ENCODE assay signal across 10 cellular contexts in genomic region chr2:201432551-201433388, GRCh38. TPM values are rescaled to one million over a fixed set of nuclear protein-coding genes. Genes with fewer than 3 reads are reported as not detected.
A peak's percentile ranks its signal among the peaks of the same experiment; 100 is the strongest.
DNase-seq lines count a peak whose midpoint lies in the region; ATAC-seq and TF ChIP-seq lines count a peak whose summit lies in the region.
"Had no signal": no experiment of that assay in that cellular context is flagged by ENCODE, and none has a peak within 500 bp of the region (broad histone marks: within the 10 kb centered on the region; RNA-seq: fewer than 3 reads in every experiment).

No MANE protein-coding gene starts in this region.

- TF ChIP-seq CTCF in tibial nerve (IDR thresholded peaks at IDR 0.05) = no peak

- peak overlapping the region; percentile 88 for H3K27ac Mint-ChIP-seq in activated CD8-positive, alpha-beta memory T cell treated with anti-CD3 and anti-CD28 coated beads, Interleukin-2, amount 10 ng/mL, durations not matched to agents 7 days and 5 days

- TF ChIP-seq POLR2A in tibial nerve (IDR thresholded peaks at IDR 0.05) = no peak

- H3K4me1 Mint-ChIP-seq in activated CD8-positive, alpha-beta memory T cell treated with anti-CD3 and anti-CD28 coated beads, Interleukin-2, amount 10 ng/mL, durations not matched to agents 7 days and 5 days = peaks cover 28% of the 10 kb centered on the region

- 41 to 45% methylated on average over 5 of the region's 5 CpGs for WGBS in tibial nerve, 2 donors

- H3K4me3 ChIP-seq in adipocyte (ENCODE audit: low read length) (peak overlapping the region; percentile 18), tibial nerve (no peak overlapping the region)

- CTCF ChIA-PET in activated CD8-positive, alpha-beta memory T cell treated with anti-CD3 and anti-CD28 coated beads, Interleukin-2, amount 10 ng/mL, durations not matched to agents 7 days and 5 days (lab: Charles Lee) = interaction anchor here (1.0 to 1.4 kb wide), 3 partner anchors 14 to 18 kb away, joined by 3 to 4 read pairs (median 4); partner anchors contain the start of genes STRADB and TRAK2

- H3K4me1 ChIP-seq in adipocyte (ENCODE audit: control insufficient read depth, insufficient read depth, low read length) (peaks cover 25% of the 10 kb centered on the region), tibial nerve (peaks cover 0 to 28% (median 11%) of the 10 kb centered on the region in 4 donors)

- no peak for DNase-seq in activated CD8-positive, alpha-beta memory T cell treated with anti-CD3 and anti-CD28 coated beads, Interleukin-2, amount 10 ng/mL, durations not matched to agents 7 days and 5 days
- DNase-seq in activated CD8-positive, alpha-beta memory T cell treated with anti-CD3 and anti-CD28 coated beads, Interleukin-2, amount 50 U/mL, for 48 hours = no peak
- DNase-seq in adipocyte (ENCODE audit: low read depth) (peak; percentile 77), hepatic stellate cell (ENCODE audit: low spot score) (peak; percentile 30), tibial nerve (ENCODE audit: low spot score in 2 of 2) (no peak), pons (ENCODE audit: low spot score) (no peak), ecto neural progenitor cell (ENCODE audit: low spot score) (no peak)
- DNase-seq: stimulated activated CD4-positive, alpha-beta T cell treated with anti-CD3 and anti-CD28 coated beads, Interleukin-2, amount 100 ng/mL, for 48 hours had no signal

- H3K27me3 ChIP-seq in adipocyte (replicated peaks; ENCODE audit: control insufficient read depth, insufficient read depth, low read length) (no peaks in the 10 kb centered on the region), tibial nerve (no peaks in the 10 kb centered on the region)

- no peak for ATAC-seq in activated CD8-positive, alpha-beta memory T cell treated with anti-CD3 and anti-CD28 coated beads, Interleukin-2, amount 10 ng/mL, durations not matched to agents 7 days and 5 days
- no peak for ATAC-seq in GM21576 (IDR thresholded peaks at IDR 0.05; ENCODE audit: unreplicated experiment)

- H3K27me3 Mint-ChIP-seq in activated CD8-positive, alpha-beta memory T cell treated with anti-CD3 and anti-CD28 coated beads, Interleukin-2, amount 10 ng/mL, durations not matched to agents 7 days and 5 days = no peaks in the 10 kb centered on the region

- peaks cover 34% of the 10 kb centered on the region for H3K36me3 Mint-ChIP-seq in activated CD8-positive, alpha-beta memory T cell treated with anti-CD3 and anti-CD28 coated beads, Interleukin-2, amount 10 ng/mL, durations not matched to agents 7 days and 5 days

- H3K9me3 Mint-ChIP-seq in activated CD8-positive, alpha-beta memory T cell treated with anti-CD3 and anti-CD28 coated beads, Interleukin-2, amount 10 ng/mL, durations not matched to agents 7 days and 5 days (ENCODE audit: low read depth) = peaks cover 7% of the 10 kb centered on the region

- H3K27ac ChIP-seq in tibial nerve = peak overlapping the region in 3 of 4 donors; percentile 30 to 69 (median 45)
- H3K27ac ChIP-seq: C4-2B had no signal

- H3K9me3 ChIP-seq in adipocyte (ENCODE audit: control insufficient read depth, low read length) (no peaks in the 10 kb centered on the region), tibial nerve (peaks cover 0 to 2% (median 0%) of the 10 kb centered on the region in 4 donors)

- H3K36me3 ChIP-seq in adipocyte (ENCODE audit: control insufficient read depth, insufficient read depth, low read length, severe bottlenecking) (no peaks in the 10 kb centered on the region), tibial nerve (no peaks in the 10 kb centered on the region)

- no peak overlapping the region for H3K4me3 Mint-ChIP-seq in activated CD8-positive, alpha-beta memory T cell treated with anti-CD3 and anti-CD28 coated beads, Interleukin-2, amount 10 ng/mL, durations not matched to agents 7 days and 5 days

- peak overlapping the region; percentile 57 for H3K9ac ChIP-seq in adipocyte (ENCODE audit: low read length)

- no peak for TF ChIP-seq EP300 in tibial nerve (IDR thresholded peaks at IDR 0.05)

RNA-seq across cellular contexts. Expression of gene TRAK2, which starts 18.5 kb away (rescaled TPM):
- 10 to 100 TPM; 39.8 to 42.7 TPM for total RNA-seq in activated CD8-positive, alpha-beta memory T cell treated with anti-CD3 and anti-CD28 coated beads, Interleukin-2, amount 10 ng/mL, durations not matched to agents 7 days and 5 days
- total RNA-seq in tibial nerve = 10 to 100 TPM; 30.2 to 48.3 (median 34.8) TPM

RNA-seq across cellular contexts. Expression of gene STRADB, which starts 18.8 kb away (rescaled TPM):
- total RNA-seq in activated CD8-positive, alpha-beta memory T cell treated with anti-CD3 and anti-CD28 coated beads, Interleukin-2, amount 10 ng/mL, durations not matched to agents 7 days and 5 days = 10 to 100 TPM; 17.0 to 19.2 TPM
- total RNA-seq in tibial nerve = 10 to 100 TPM; 12.6 to 24.9 (median 20.0) TPM

Comparison
In these comparisons a context has a peak if more than half of its experiments do, and no peak if none do; other contexts are left out.
1. DNase-seq: peak in adipocyte (single experiment) and hepatic stellate cell (single experiment); none in activated CD8-positive, alpha-beta memory T cell treated with anti-CD3 and anti-CD28 coated beads, Interleukin-2, amount 10 ng/mL, durations not matched to agents 7 days and 5 days (single experiment), activated CD8-positive, alpha-beta memory T cell treated with anti-CD3 and anti-CD28 coated beads, Interleukin-2, amount 50 U/mL, for 48 hours (single experiment), tibial nerve (0 of 2), pons (single experiment) and ecto neural progenitor cell (single experiment).